Comparison of ENCODE assay signal across 1 cellular context in genomic region chr10:92123031-92123450, GRCh38.
TF ChIP-seq lines count a peak whose summit lies in the region.

No MANE protein-coding gene starts in this region.

TF ChIP-seq in HepG2, 621 proteins besides CTCF, POLR2A, EP300 and RAD21 (continued from another document and continues in another):
- peak; percentile 44; the same call in 1 of the 2 replicates for TF ChIP-seq ZGPAT (CRISPR knock-in tag; IDR thresholded peaks at IDR 0.05)
- TF ChIP-seq ESRRA (CRISPR knock-in tag; IDR thresholded peaks at IDR 0.05; ENCODE audit: low read depth), result peak; percentile 58; the same call in 1 of the 2 replicates
- TF ChIP-seq SRF (IDR thresholded peaks at IDR 0.05; ENCODE audit: low read depth, low read length), result 0 out of 2 replicates have a peak, but pooled peaks have one; percentile 13
- peak; percentile 62; the same call in 1 of the 2 replicates for TF ChIP-seq KAT7 (CRISPR knock-in tag; IDR thresholded peaks at IDR 0.05; ENCODE audit: borderline replicate concordance)
- TF ChIP-seq PRDM15 (CRISPR knock-in tag; IDR thresholded peaks at IDR 0.05), result no peak
- peak; percentile 89 for TF ChIP-seq GATAD2A (CRISPR knock-in tag; IDR thresholded peaks at IDR 0.05)
- TF ChIP-seq PAX8 (CRISPR knock-in tag; IDR thresholded peaks at IDR 0.05; ENCODE audit: borderline replicate concordance), result no peak
- TF ChIP-seq FOXP4 (CRISPR knock-in tag; IDR thresholded peaks at IDR 0.05), result peak; percentile 84
- no peak for TF ChIP-seq ZNF580 (CRISPR knock-in tag; IDR thresholded peaks at IDR 0.05; ENCODE audit: borderline replicate concordance, low read depth)
- TF ChIP-seq ZNF362 (CRISPR knock-in tag; IDR thresholded peaks at IDR 0.05; ENCODE audit: borderline replicate concordance), result 0 out of 2 replicates have a peak, but pooled peaks have one; percentile 52
- TF ChIP-seq ASH2L (IDR thresholded peaks at IDR 0.05; ENCODE audit: insufficient read length, low read depth, low read length), result no peak
- peak; percentile 86; the same call in 1 of the 2 replicates for TF ChIP-seq AHDC1 (CRISPR knock-in tag; IDR thresholded peaks at IDR 0.05; ENCODE audit: borderline replicate concordance)
- TF ChIP-seq LRRFIP1 (CRISPR knock-in tag; conservative IDR thresholded peaks at IDR 0.05), result no peak
- peak; percentile 88 for TF ChIP-seq HNF4A (CRISPR knock-in tag; IDR thresholded peaks at IDR 0.05)
- 0 out of 2 replicates have a peak, but pooled peaks have one; percentile 11 for TF ChIP-seq NAIF1 (CRISPR knock-in tag; IDR thresholded peaks at IDR 0.05; ENCODE audit: borderline replicate concordance)
- no peak for TF ChIP-seq DBP (CRISPR knock-in tag; IDR thresholded peaks at IDR 0.05; ENCODE audit: not compliant biosample characterization)
- peak; percentile 57; a peak in 2 of 4 replicates for TF ChIP-seq NR2F1 (CRISPR knock-in tag; IDR thresholded peaks at IDR 0.05)
- TF ChIP-seq SPEN (CRISPR knock-in tag; IDR thresholded peaks at IDR 0.05; ENCODE audit: low read depth), result no peak; the same call in 1 of the 2 replicates
- TF ChIP-seq SUZ12 (IDR thresholded peaks at IDR 0.05; ENCODE audit: low read depth, low read length), result no peak
- no peak for TF ChIP-seq ZNF282 (IDR thresholded peaks at IDR 0.05; ENCODE audit: partially characterized antibody)
- TF ChIP-seq ARNTL (CRISPR knock-in tag; IDR thresholded peaks at IDR 0.05), result 0 out of 2 replicates have a peak, but pooled peaks have one; percentile 45
- peak; percentile 67; the same call in 1 of the 2 replicates for TF ChIP-seq FOXK1 (CRISPR knock-in tag; IDR thresholded peaks at IDR 0.05; ENCODE audit: borderline replicate concordance, low read depth)
- peak; percentile 64 for TF ChIP-seq ELF3 (CRISPR knock-in tag; IDR thresholded peaks at IDR 0.05)
- no peak for TF ChIP-seq AFF4 (CRISPR knock-in tag; IDR thresholded peaks at IDR 0.05)
- TF ChIP-seq YEATS4 (CRISPR knock-in tag; IDR thresholded peaks at IDR 0.05; ENCODE audit: borderline replicate concordance), result no peak
- peak; percentile 66 for TF ChIP-seq ZMYM4 (CRISPR knock-in tag; IDR thresholded peaks at IDR 0.05)
- TF ChIP-seq SAP130 (CRISPR knock-in tag; IDR thresholded peaks at IDR 0.05; ENCODE audit: low read depth), result peak; percentile 58; the same call in 1 of the 2 replicates
- TF ChIP-seq GATA4 (IDR thresholded peaks at IDR 0.05; ENCODE audit: borderline replicate concordance, low read depth), result peak; percentile 36; the same call in 1 of the 2 replicates
- peak; percentile 88 for TF ChIP-seq MED1 (CRISPR knock-in tag; IDR thresholded peaks at IDR 0.05)
- TF ChIP-seq JUND (CRISPR knock-in tag; IDR thresholded peaks at IDR 0.05), result 0 out of 2 replicates have a peak, but pooled peaks have one; percentile 24
- peak; percentile 8; the same call in 1 of the 2 replicates for TF ChIP-seq HHEX (CRISPR knock-in tag; IDR thresholded peaks at IDR 0.05)
- peak; percentile 77 for TF ChIP-seq ZEB1 (IDR thresholded peaks at IDR 0.05; ENCODE audit: insufficient replicate concordance, low read depth)
- peak; percentile 44; the same call in 1 of the 2 replicates for TF ChIP-seq DMAP1 (CRISPR knock-in tag; IDR thresholded peaks at IDR 0.05)
- TF ChIP-seq NR2C2 (CRISPR knock-in tag; IDR thresholded peaks at IDR 0.05; ENCODE audit: borderline replicate concordance), result peak; percentile 44
- peak; percentile 91 for TF ChIP-seq HDAC2 (CRISPR knock-in tag; IDR thresholded peaks at IDR 0.05)
